Comparison of ENCODE assay signal across 16 cellular contexts in genomic region chr17:73349138-73349537, GRCh38. TPM values are rescaled to one million over a fixed set of nuclear protein-coding genes. Genes with fewer than 3 reads are reported as not detected.
DNase-seq lines count a peak whose midpoint lies in the region; ATAC-seq and TF ChIP-seq lines count a peak whose summit lies in the region.
"Had no signal": no experiment of that assay in that cellular context is flagged by ENCODE, and none has a peak within 500 bp of the region (broad histone marks: within the 10 kb centered on the region; RNA-seq: fewer than 3 reads in every experiment).

No MANE protein-coding gene starts in this region.

- peaks cover 32% of the 10 kb centered on the region for H3K4me1 ChIP-seq in HUES6 (ENCODE audit: control insufficient read depth, insufficient read depth, low read length)
- H3K4me1 ChIP-seq in colonic mucosa: no peaks in the 10 kb centered on the region
- H3K4me1 ChIP-seq: upper lobe of right lung had no signal

- H3K9ac ChIP-seq in HUES6 (ENCODE audit: low read length) (peak overlapping the region; percentile 35), colonic mucosa (ENCODE audit: low read depth in 2 of 2, low read length in 2 of 2) (no peak overlapping the region)

- no peak for DNase-seq in colonic mucosa
- peak; percentile 60 for DNase-seq in inferior parietal cortex (ENCODE audit: extremely low spot score)
- peak; percentile 61 for DNase-seq in retina
- no peak for DNase-seq in activated CD4-positive, alpha-beta memory T cell treated with anti-CD3 and anti-CD28 coated beads, Interleukin-2, amount 10 ng/mL, durations not matched to agents 7 days and 5 days
- DNase-seq in NCI-H446 (lab: John Stamatoyannopoulos, UW): no peak
- DNase-seq in NCI-H187 (lab: John Stamatoyannopoulos, UW): no peak
- DNase-seq: GOT3, KBM-7, NCI-H2081 treated with DMSO at 0.1 percent for 48 hours, T1000, upper lobe of right lung had no signal

- ATAC-seq in GM18868 (IDR thresholded peaks at IDR 0.05; ENCODE audit: unreplicated experiment): no peak
- ATAC-seq: left lobe of liver, upper lobe of right lung had no signal

- POLR2A ChIA-PET in activated CD4-positive, alpha-beta memory T cell treated with anti-CD3 and anti-CD28 coated beads, Interleukin-2, amount 10 ng/mL, durations not matched to agents 7 days and 5 days (lab: Charles Lee): no interaction called here

- no peaks in the 10 kb centered on the region for H3K36me3 Mint-ChIP-seq in activated CD4-positive, alpha-beta memory T cell treated with anti-CD3 and anti-CD28 coated beads, Interleukin-2, amount 10 ng/mL, durations not matched to agents 7 days and 5 days (ENCODE audit: low read depth)

- no peaks in the 10 kb centered on the region for H3K36me3 ChIP-seq in HUES6 (ENCODE audit: control insufficient read depth, insufficient read depth, low read length)
- H3K36me3 ChIP-seq in colonic mucosa: no peaks in the 10 kb centered on the region
- H3K36me3 ChIP-seq: upper lobe of right lung had no signal

- H3K27me3 ChIP-seq in HUES6 (ENCODE audit: control insufficient read depth, insufficient read depth, low read length) (no peaks in the 10 kb centered on the region), colonic mucosa (no peaks in the 10 kb centered on the region)
- H3K27me3 ChIP-seq: upper lobe of right lung had no signal

- intact Hi-C loops in colonic mucosa (cut with DNase I): no loop called here

- H3K4me1 Mint-ChIP-seq in activated CD4-positive, alpha-beta memory T cell treated with anti-CD3 and anti-CD28 coated beads, Interleukin-2, amount 10 ng/mL, durations not matched to agents 7 days and 5 days: no peaks in the 10 kb centered on the region

- no peak overlapping the region for H3K27ac Mint-ChIP-seq in activated CD4-positive, alpha-beta memory T cell treated with anti-CD3 and anti-CD28 coated beads, Interleukin-2, amount 10 ng/mL, durations not matched to agents 7 days and 5 days

- H3K27ac ChIP-seq in HUES6 (ENCODE audit: low read depth, low read length) (no peak overlapping the region), colonic mucosa (peak overlapping the region; percentile 16)
- H3K27ac ChIP-seq: C4-2B, epithelial cell of prostate, upper lobe of right lung had no signal

- CTCF ChIA-PET in activated CD4-positive, alpha-beta memory T cell treated with anti-CD3 and anti-CD28 coated beads, Interleukin-2, amount 10 ng/mL, durations not matched to agents 7 days and 5 days (lab: Charles Lee): no interaction called here

- TF ChIP-seq CTCF in colonic mucosa (IDR thresholded peaks at IDR 0.05): no peak

- no peaks in the 10 kb centered on the region; the same call in 1 of the 2 replicates for H3K9me3 ChIP-seq in HUES6 (ENCODE audit: control insufficient read depth, insufficient read depth, low read depth, low read length)
- H3K9me3 ChIP-seq in colonic mucosa: no peaks in the 10 kb centered on the region
- H3K9me3 ChIP-seq: upper lobe of right lung had no signal

- no peaks in the 10 kb centered on the region for H3K9me3 Mint-ChIP-seq in activated CD4-positive, alpha-beta memory T cell treated with anti-CD3 and anti-CD28 coated beads, Interleukin-2, amount 10 ng/mL, durations not matched to agents 7 days and 5 days

- no peak overlapping the region for H3K4me3 Mint-ChIP-seq in activated CD4-positive, alpha-beta memory T cell treated with anti-CD3 and anti-CD28 coated beads, Interleukin-2, amount 10 ng/mL, durations not matched to agents 7 days and 5 days

- no peak overlapping the region for H3K4me3 ChIP-seq in HUES6 (ENCODE audit: low read depth, low read length)
- no peak overlapping the region for H3K4me3 ChIP-seq in colonic mucosa
- H3K4me3 ChIP-seq: upper lobe of right lung had no signal

- no peaks in the 10 kb centered on the region for H3K27me3 Mint-ChIP-seq in activated CD4-positive, alpha-beta memory T cell treated with anti-CD3 and anti-CD28 coated beads, Interleukin-2, amount 10 ng/mL, durations not matched to agents 7 days and 5 days

RNA-seq across cellular contexts. Expression of gene CDC42EP4, which starts 37.3 kb away (rescaled TPM):
- 10 to 100 TPM; 52.8 to 65.3 TPM for total RNA-seq in colonic mucosa
- total RNA-seq in activated CD4-positive, alpha-beta memory T cell treated with anti-CD3 and anti-CD28 coated beads, Interleukin-2, amount 10 ng/mL, durations not matched to agents 7 days and 5 days: 1 to 10 TPM; 3.6 to 3.8 TPM

Comparison
In these comparisons a context has a peak if more than half of its experiments do, and no peak if none do; other contexts are left out.
1. DNase-seq: peak in inferior parietal cortex (single experiment) and retina (single experiment); none in colonic mucosa (single experiment), activated CD4-positive, alpha-beta memory T cell treated with anti-CD3 and anti-CD28 coated beads, Interleukin-2, amount 10 ng/mL, durations not matched to agents 7 days and 5 days (single experiment), NCI-H446 (0 of 2) and NCI-H187 (0 of 2).
2. RNA of gene CDC42EP4, which starts 37.3 kb away (total RNA-seq): 52.8 to 65.3 TPM in colonic mucosa; 3.6 to 3.8 TPM in activated CD4-positive, alpha-beta memory T cell treated with anti-CD3 and anti-CD28 coated beads, Interleukin-2, amount 10 ng/mL, durations not matched to agents 7 days and 5 days; every median in the first group is over 10 times any median in the second.